10 cellular contexts compared by ENCODE assay signal in genomic region chr19:54095859-54096641, GRCh38. TPM values are rescaled to one million over a fixed set of nuclear protein-coding genes. Genes with fewer than 3 reads are reported as not detected.
DNase-seq lines count a peak whose midpoint lies in the region; ATAC-seq, FAIRE-seq and TF ChIP-seq lines count a peak whose summit lies in the region.
"Not testable (repeated sequence)": the region's sequence is repeated elsewhere in the genome, so short reads cannot be mapped to it uniquely, and the experiment has no call there.
"Had no signal": no experiment of that assay in that cellular context is flagged by ENCODE, and none has a peak within 500 bp of the region (broad histone marks: within the 10 kb centered on the region; RNA-seq: fewer than 3 reads in every experiment).

No MANE protein-coding gene starts in this region.

- not testable (repeated sequence) for H2BK5ac ChIP-seq in mesendoderm (ENCODE audit: low read length)

- POLR2A ChIA-PET in A673 (lab: Charles Lee; ENCODE audit: low non-redundant PET); activated CD4-positive, alpha-beta T cell treated with anti-CD3 and anti-CD28 coated beads for 36 hours (lab: Charles Lee): not testable (repeated sequence)

- H3K4ac ChIP-seq in mesendoderm (ENCODE audit: low read depth, low read length) = not testable (repeated sequence)

- peak overlapping the region; percentile 7 for H3K18ac ChIP-seq in mesendoderm (ENCODE audit: low read length)

- not testable (repeated sequence) for H3K27ac ChIP-seq in A673 (ENCODE audit: low read depth, low read length, poor library complexity, severe bottlenecking); astrocyte (ENCODE audit: low read depth, low read length); mesendoderm (ENCODE audit: low read depth, low read length)
- peak overlapping the region in 10 of 21 experiments; percentile 9 to 83 (median 44) for H3K27ac ChIP-seq in skin epidermis

- H3K79me2 ChIP-seq in astrocyte (ENCODE audit: insufficient read depth, low read length); mesendoderm (ENCODE audit: control insufficient read depth, insufficient read depth, low read length): not testable (repeated sequence)

- not testable (repeated sequence) for H3K36me3 Mint-ChIP-seq in activated CD4-positive, alpha-beta T cell treated with anti-CD3 and anti-CD28 coated beads for 36 hours (ENCODE audit: low read depth); astrocyte (ENCODE audit: low read depth, unreplicated experiment)

- H2BK15ac ChIP-seq in mesendoderm (replicated peaks; ENCODE audit: low read depth) = not testable (repeated sequence)

- not testable (repeated sequence) for BruUV-seq in A673 (replicated peaks; lab: Mats Ljungman, UMichigan)

- not testable (repeated sequence) for H4K20me1 ChIP-seq in astrocyte (ENCODE audit: insufficient read depth, low read length)

- H3K27me3 ChIP-seq in A673 (replicated peaks; ENCODE audit: insufficient read depth, low read depth, low read length, poor library complexity); astrocyte (ENCODE audit: insufficient read depth, low read length); mesendoderm (ENCODE audit: insufficient read depth, low read length, poor library complexity): not testable (repeated sequence)

- H3K23ac ChIP-seq in mesendoderm (ENCODE audit: low read length) = peak overlapping the region; percentile 45

- not testable (repeated sequence) for H3K79me1 ChIP-seq in mesendoderm (ENCODE audit: low read length)

- peak overlapping the region; percentile 53 for H3K4me3 Mint-ChIP-seq in activated CD4-positive, alpha-beta T cell treated with anti-CD3 and anti-CD28 coated beads for 36 hours
- H3K4me3 Mint-ChIP-seq in astrocyte (ENCODE audit: unreplicated experiment) = peak overlapping the region; percentile 60

- CTCF ChIA-PET in A673 (lab: Charles Lee) = not testable (repeated sequence)
- CTCF ChIA-PET in activated CD4-positive, alpha-beta T cell treated with anti-CD3 and anti-CD28 coated beads for 36 hours (lab: Charles Lee) = interaction anchor here (0.7 to 0.9 kb wide), 2 partner anchors 302 to 579 kb away, joined by 3 to 6 read pairs; no protein-coding TSS in a partner anchor

- H3K4me3 ChIP-seq in A673 (ENCODE audit: low read depth, low read length, poor library complexity, severe bottlenecking) (peak overlapping the region; percentile 32), astrocyte (ENCODE audit: insufficient read depth, low read depth, low read length) (peak overlapping the region; percentile 28), fibroblast of the aortic adventitia (ENCODE audit: low read depth, low read length) (peak overlapping the region; percentile 56), mesendoderm (ENCODE audit: low read length) (peak overlapping the region; percentile 53), skin epidermis (peak overlapping the region; percentile 11 to 44 (median 29))

- H2BK120ac ChIP-seq in mesendoderm (ENCODE audit: low read depth, low read length) = not testable (repeated sequence)

- peak; percentile 71 for ATAC-seq in activated CD4-positive, alpha-beta T cell treated with anti-CD3 and anti-CD28 coated beads for 36 hours

- not testable (repeated sequence) for H3K36me3 ChIP-seq in A673 (ENCODE audit: insufficient read depth, low read length, poor library complexity, severe bottlenecking); astrocyte (ENCODE audit: insufficient read depth, low read length); mesendoderm (ENCODE audit: control insufficient read depth, insufficient read depth, low read length)

- peak overlapping the region; percentile 93 for H3K56ac ChIP-seq in mesendoderm (ENCODE audit: low read length)

- not testable (repeated sequence) for TF ChIP-seq CTCF in A673 (conservative IDR thresholded peaks at IDR 0.05; ENCODE audit: low read depth, low read length); GM13977 (IDR thresholded peaks at IDR 0.05; ENCODE audit: extremely low read depth, insufficient read depth, missing control alignments); astrocyte (IDR thresholded peaks at IDR 0.05; ENCODE audit: insufficient read depth, low read depth, low read length); fibroblast of the aortic adventitia (IDR thresholded peaks at IDR 0.05; ENCODE audit: insufficient read depth, low read length)

- not testable (repeated sequence) for H3K4me1 Mint-ChIP-seq in activated CD4-positive, alpha-beta T cell treated with anti-CD3 and anti-CD28 coated beads for 36 hours; astrocyte (ENCODE audit: low read depth, unreplicated experiment)

- not testable (repeated sequence) for H3K4me1 ChIP-seq in A673 (ENCODE audit: insufficient read depth, low read length, poor library complexity, severe bottlenecking); astrocyte (ENCODE audit: insufficient read depth, low read length); mesendoderm (ENCODE audit: control insufficient read depth, low read depth, low read length)

- FAIRE-seq in astrocyte (lab: Jason Lieb, UNC) = not testable (repeated sequence)

- H3K27me3 Mint-ChIP-seq in activated CD4-positive, alpha-beta T cell treated with anti-CD3 and anti-CD28 coated beads for 36 hours = peaks cover 22% of the 10 kb centered on the region
- H3K27me3 Mint-ChIP-seq in astrocyte (ENCODE audit: low read depth, unreplicated experiment) = peaks cover 14% of the 10 kb centered on the region

- H3K27ac Mint-ChIP-seq in activated CD4-positive, alpha-beta T cell treated with anti-CD3 and anti-CD28 coated beads for 36 hours; astrocyte (ENCODE audit: unreplicated experiment): not testable (repeated sequence)

- peak; percentile 61 for DNase-seq in A673 (ENCODE audit: low spot score)
- peak; percentile 64 for DNase-seq in GM13977 (ENCODE audit: low spot score)
- DNase-seq in NCI-H345 (lab: John Stamatoyannopoulos, UW) = peak; percentile 24
- peak; percentile 69 for DNase-seq in activated CD4-positive, alpha-beta T cell treated with anti-CD3 and anti-CD28 coated beads for 36 hours
- DNase-seq in astrocyte (ENCODE audit: low read depth) = peak; percentile 46
- DNase-seq in fibroblast of the aortic adventitia (ENCODE audit: low read depth) = peak; percentile 39
- DNase-seq in mesendoderm = peak; percentile 64

- H3K9me3 ChIP-seq in A673 (ENCODE audit: low read depth, low read length, poor library complexity, severe bottlenecking); astrocyte (ENCODE audit: insufficient read depth, low read depth, low read length): not testable (repeated sequence)

- in situ Hi-C loops in GM13977 (cut with MboI; ENCODE audit: low pct_unique_long_range_greater_than_20kb, low sequenced_read_pairs, unreplicated experiment) = not testable (repeated sequence)

- intact Hi-C loops in A673 (cut with micrococcal nuclease; ENCODE audit: unreplicated experiment); activated CD4-positive, alpha-beta T cell treated with anti-CD3 and anti-CD28 coated beads for 36 hours (cut with DNase I, micrococcal nuclease): not testable (repeated sequence)

- H3K9me3 Mint-ChIP-seq in activated CD4-positive, alpha-beta T cell treated with anti-CD3 and anti-CD28 coated beads for 36 hours (ENCODE audit: low read depth); astrocyte (ENCODE audit: unreplicated experiment): not testable (repeated sequence)

- H3K9ac ChIP-seq in astrocyte (ENCODE audit: low read length) (peak overlapping the region; percentile 63), mesendoderm (ENCODE audit: low read length) (peak overlapping the region; percentile 80)

- H2AFZ ChIP-seq in astrocyte (ENCODE audit: low read depth, low read length) = peak overlapping the region; percentile 87

- H3K4me2 ChIP-seq in astrocyte (ENCODE audit: low read length) (peak overlapping the region; percentile 81), mesendoderm (ENCODE audit: low read length) (peak overlapping the region; percentile 90)

- H4K8ac ChIP-seq in mesendoderm (ENCODE audit: low read depth, low read length) = not testable (repeated sequence)

- not testable (repeated sequence) for H2AK5ac ChIP-seq in mesendoderm (ENCODE audit: low read length)

- not testable (repeated sequence) for H4K5ac ChIP-seq in mesendoderm (ENCODE audit: low read length)

- WGBS in mesendoderm (ENCODE audit: extremely low coverage, insufficient coverage, low lambda C conversion rate) = no CpG with 5 or more reads among the region's 46 CpGs

RNA-seq across cellular contexts. Expression of gene OSCAR, which starts 4.6 kb away (rescaled TPM):
- total RNA-seq in A673 (2021) (0.47 and 0.61 TPM in 2 replicates), astrocyte (0.20 and 0.22 TPM in 2 replicates), fibroblast of the aortic adventitia (ENCODE audit: low replicate concordance) (0.63 and 2.5 TPM in 2 replicates)
- under 1 TPM; 0.67 to 0.71 TPM for total RNA-seq in activated CD4-positive, alpha-beta T cell treated with anti-CD3 and anti-CD28 coated beads for 36 hours
- 0.29 TPM for polyA plus RNA-seq in mesendoderm (2013, experiment 1 of 2)
- 0.28 TPM for polyA plus RNA-seq in mesendoderm (2013, experiment 2 of 2)

RNA-seq across cellular contexts. Expression of gene NDUFA3, which starts 6.6 kb away (rescaled TPM):
- 144 and 148 TPM in 2 replicates for total RNA-seq in A673 (2021)
- total RNA-seq in activated CD4-positive, alpha-beta T cell treated with anti-CD3 and anti-CD28 coated beads for 36 hours = 100 to 1,000 TPM in 1 of 2 experiments, 10 to 100 TPM in 1; 99.9 to 158 TPM
- total RNA-seq in astrocyte = 98.0 and 99.2 TPM in 2 replicates
- 9.0 and 11.4 TPM in 2 replicates for total RNA-seq in fibroblast of the aortic adventitia (ENCODE audit: low replicate concordance)
- 649 TPM for polyA plus RNA-seq in mesendoderm (2013, experiment 1 of 2)
- 630 TPM for polyA plus RNA-seq in mesendoderm (2013, experiment 2 of 2)

RNA-seq across cellular contexts. Expression of gene TARM1, which starts 14.9 kb away (rescaled TPM):
- not detected in 2 replicates for total RNA-seq in A673 (2021)
- not detected for total RNA-seq in activated CD4-positive, alpha-beta T cell treated with anti-CD3 and anti-CD28 coated beads for 36 hours
- not detected in 2 replicates for total RNA-seq in astrocyte
- total RNA-seq in fibroblast of the aortic adventitia (ENCODE audit: low replicate concordance) = not detected in 2 replicates
- not detected for polyA plus RNA-seq in mesendoderm (2013, experiment 1 of 2)
- polyA plus RNA-seq in mesendoderm (2013, experiment 2 of 2) = not detected
- total RNA-seq: adrenal gland, right atrium auricular region had no signal
- polyA plus RNA-seq: adrenal gland had no signal

RNA-seq across cellular contexts. Expression of gene TFPT, which starts 19.4 kb away (rescaled TPM):
- total RNA-seq in A673 (2021) (31.1 and 31.4 TPM in 2 replicates), astrocyte (21.6 and 25.2 TPM in 2 replicates), fibroblast of the aortic adventitia (ENCODE audit: low replicate concordance) (8.9 and 18.3 TPM in 2 replicates)
- total RNA-seq in activated CD4-positive, alpha-beta T cell treated with anti-CD3 and anti-CD28 coated beads for 36 hours = 10 to 100 TPM; 28.5 to 39.3 TPM
- polyA plus RNA-seq in mesendoderm (2013, experiment 1 of 2) = 11.1 TPM
- 10.4 TPM for polyA plus RNA-seq in mesendoderm (2013, experiment 2 of 2)

RNA-seq across cellular contexts. Expression of gene PRPF31, which starts 19.5 kb away (rescaled TPM):
- total RNA-seq in A673 (2021) = 109 and 115 TPM in 2 replicates
- total RNA-seq in activated CD4-positive, alpha-beta T cell treated with anti-CD3 and anti-CD28 coated beads for 36 hours = 100 to 1,000 TPM in 1 of 2 experiments, 10 to 100 TPM in 1; 85.5 to 115 TPM
- total RNA-seq in astrocyte = 62.3 and 67.2 TPM in 2 replicates
- total RNA-seq in fibroblast of the aortic adventitia (ENCODE audit: low replicate concordance) = 32.6 and 37.2 TPM in 2 replicates
- 85.5 TPM for polyA plus RNA-seq in mesendoderm (2013, experiment 1 of 2)
- 87.1 TPM for polyA plus RNA-seq in mesendoderm (2013, experiment 2 of 2)
